Comparison of ENCODE assay signal across 8 cellular contexts in genomic region chr7:90211391-90212148, GRCh38.
DNase-seq lines count a peak whose midpoint lies in the region; ATAC-seq and TF ChIP-seq lines count a peak whose summit lies in the region.

Gene STEAP2, plus strand, starts transcription at chr7:90211740. Its CDS starts 13,343 bp downstream, at chr7:90225083.

- peak within 1 kb of the TSS; percentile 80 for H3K4me3 ChIP-seq in NT2/D1 (ENCODE audit: insufficient read length, low read depth)
- H3K4me3 ChIP-seq in brain microvascular endothelial cell (ENCODE audit: low read depth, low read length) = peak within 1 kb of the TSS; percentile 63
- peak within 1 kb of the TSS; percentile 60 for H3K4me3 ChIP-seq in retinal pigment epithelial cell (ENCODE audit: low read length)

- peak; percentile 96 for DNase-seq in DMS53 (lab: John Stamatoyannopoulos, UW)
- DNase-seq in NT2/D1 (ENCODE audit: low read depth, low spot score) = peak; percentile 92
- DNase-seq in brain microvascular endothelial cell = peak; percentile 79
- DNase-seq in iPS DF 4.7 (ENCODE audit: extremely low read depth, low spot score) = peak; percentile 78
- peak; percentile 62 for DNase-seq in retinal pigment epithelial cell (ENCODE audit: low read depth)
- DNase-seq in effector CD4-positive, alpha-beta T cell = no peak

- H3K4me1 ChIP-seq in NT2/D1 (ENCODE audit: insufficient read depth, insufficient read length) = no peaks in the 10 kb centered on the region

- peak within 1 kb of the TSS; percentile 82 for H3K9ac ChIP-seq in NT2/D1 (ENCODE audit: insufficient read length, low read depth)

- TF ChIP-seq CTCF in brain microvascular endothelial cell (IDR thresholded peaks at IDR 0.05; ENCODE audit: low read depth, low read length, missing control alignments) (peak; percentile 63), retinal pigment epithelial cell (conservative IDR thresholded peaks at IDR 0.05; ENCODE audit: low read depth, low read length) (peak; percentile 62)

- H3K27ac ChIP-seq in brain microvascular endothelial cell = no peak within 1 kb of the TSS

- ATAC-seq in GM21360 (IDR thresholded peaks at IDR 0.05; ENCODE audit: unreplicated experiment) = peak; percentile 97
- peak; percentile 85 for ATAC-seq in HG03571 (IDR thresholded peaks at IDR 0.05; ENCODE audit: unreplicated experiment)

- H3K27me3 ChIP-seq in NT2/D1 (ENCODE audit: insufficient read depth, insufficient read length) (no peaks in the 10 kb centered on the region), brain microvascular endothelial cell (replicated peaks) (no peaks in the 10 kb centered on the region)

- in situ Hi-C loops in brain microvascular endothelial cell (cut with HindIII; ENCODE audit: low pct_ligation_motif_present, low sequenced_read_pairs) = no loop called here

- no peaks in the 10 kb centered on the region for H3K9me3 ChIP-seq in NT2/D1 (ENCODE audit: insufficient read depth, low read length)

- H3K36me3 ChIP-seq in NT2/D1 (ENCODE audit: insufficient read depth, insufficient read length, low read length) (no peaks in the 10 kb centered on the region), brain microvascular endothelial cell (replicated peaks) (no peaks in the 10 kb centered on the region)
